ENCODE assay signal across 8 cellular contexts in the genomic region with DNA sequence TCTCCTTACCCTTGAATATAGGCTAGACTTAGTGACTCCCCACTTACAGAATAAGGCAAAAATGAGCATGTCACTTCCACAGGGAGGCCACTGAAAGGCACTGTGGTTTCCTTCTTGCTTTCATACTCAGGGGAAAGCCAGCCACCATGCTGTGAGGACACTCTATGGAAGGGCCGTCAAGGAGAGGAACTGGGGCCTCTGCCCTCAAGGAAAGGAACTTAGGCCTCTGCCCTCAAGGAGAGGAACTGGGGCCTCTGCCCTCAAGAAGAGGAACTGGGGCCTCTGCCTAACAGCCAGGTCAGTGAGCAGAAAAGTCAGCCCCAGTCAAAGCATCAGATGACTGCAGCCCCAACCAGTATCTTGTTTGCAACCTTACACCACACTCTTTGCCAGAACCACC. TPM values are rescaled to one million over a fixed set of nuclear protein-coding genes. Genes with fewer than 3 reads are reported as not detected.
DNase-seq lines count a peak whose midpoint lies in the region; ATAC-seq, FAIRE-seq and TF ChIP-seq lines count a peak whose summit lies in the region.

No MANE protein-coding gene starts in this region.

- CTCF ChIA-PET in A673 (lab: Charles Lee) = no interaction called here

- H3K36me3 Mint-ChIP-seq in dendritic cell treated with granulocyte-macrophage colony-stimulating factor and Interleukin-4, amounts not matched to agents 40 ng/mL and 50 ng/mL, for 4 days (ENCODE audit: low read depth) = peaks cover 81% of the 10 kb centered on the region
- peaks cover 33% of the 10 kb centered on the region for H3K36me3 Mint-ChIP-seq in mesothelial cell of epicardium

- intact Hi-C loops in dendritic cell treated with granulocyte-macrophage colony-stimulating factor and Interleukin-4, amounts not matched to agents 40 ng/mL and 50 ng/mL, for 4 days (cut with micrococcal nuclease) = no loop called here
- intact Hi-C loops in A673 (cut with micrococcal nuclease; ENCODE audit: unreplicated experiment) = no loop called here

- in situ Hi-C loops in HAP-1 (cut with MboI; ENCODE audit: low sequenced_read_pairs) = no loop called here

- H3K27me3 Mint-ChIP-seq in dendritic cell treated with granulocyte-macrophage colony-stimulating factor and Interleukin-4, amounts not matched to agents 40 ng/mL and 50 ng/mL, for 4 days = no peaks in the 10 kb centered on the region
- no peaks in the 10 kb centered on the region for H3K27me3 Mint-ChIP-seq in mesothelial cell of epicardium (ENCODE audit: low read depth)

- no peak for TF ChIP-seq CTCF in D721Med (IDR thresholded peaks at IDR 0.05; ENCODE audit: insufficient read depth, missing control alignments)
- no peak for TF ChIP-seq CTCF in A673 (conservative IDR thresholded peaks at IDR 0.05; ENCODE audit: low read depth, low read length)
- TF ChIP-seq CTCF in mesothelial cell of epicardium (IDR thresholded peaks at IDR 0.05; ENCODE audit: unreplicated experiment) = no peak

- POLR2A ChIA-PET in A673 (lab: Charles Lee; ENCODE audit: low non-redundant PET) = no interaction called here

- H3K27ac Mint-ChIP-seq in dendritic cell treated with granulocyte-macrophage colony-stimulating factor and Interleukin-4, amounts not matched to agents 40 ng/mL and 50 ng/mL, for 4 days = peak overlapping the region; percentile 72
- no peak overlapping the region for H3K27ac Mint-ChIP-seq in mesothelial cell of epicardium

- DNase-seq in Kasumi-1 (lab: John Stamatoyannopoulos, UW) = peak; percentile 98 to 99
- no peak for DNase-seq in D721Med (ENCODE audit: insufficient read length, low spot score)
- no peak for DNase-seq in A673 (ENCODE audit: low spot score)
- no peak for DNase-seq in HAP-1 (ENCODE audit: low spot score in 2 of 2)
- no peak for DNase-seq in mesothelial cell of epicardium (ENCODE audit: low spot score in 2 of 2, unreplicated experiment in 2 of 2)

- H3K9me3 ChIP-seq in A673 (ENCODE audit: low read depth, low read length, poor library complexity, severe bottlenecking) (no peaks in the 10 kb centered on the region), HAP-1 (no peaks in the 10 kb centered on the region)

- BruUV-seq in A673 (replicated peaks; lab: Mats Ljungman, UMichigan) = no TSS peak

- H3K4me1 ChIP-seq in A673 (ENCODE audit: insufficient read depth, low read length, poor library complexity, severe bottlenecking) (no peaks in the 10 kb centered on the region), HAP-1 (no peaks in the 10 kb centered on the region)

- H3K36me3 ChIP-seq in A673 (ENCODE audit: insufficient read depth, low read length, poor library complexity, severe bottlenecking) (peaks cover 29% of the 10 kb centered on the region), HAP-1 (replicated peaks) (peaks cover 33% of the 10 kb centered on the region)

- no peak for FAIRE-seq in D721Med (lab: Jason Lieb, UNC)

- H3K27ac ChIP-seq in A673 (ENCODE audit: low read depth, low read length, poor library complexity, severe bottlenecking) = no peak overlapping the region

- no peak overlapping the region for H3K4me3 ChIP-seq in A673 (ENCODE audit: low read depth, low read length, poor library complexity, severe bottlenecking)
- H3K4me3 ChIP-seq in HAP-1 = no peak overlapping the region

- no peaks in the 10 kb centered on the region for H3K9me3 Mint-ChIP-seq in dendritic cell treated with granulocyte-macrophage colony-stimulating factor and Interleukin-4, amounts not matched to agents 40 ng/mL and 50 ng/mL, for 4 days
- H3K9me3 Mint-ChIP-seq in mesothelial cell of epicardium = no peaks in the 10 kb centered on the region

- ATAC-seq in GM18519 (IDR thresholded peaks at IDR 0.05; ENCODE audit: low FRiP score, unreplicated experiment) (peak; percentile 71), GM21723 (IDR thresholded peaks at IDR 0.05; ENCODE audit: unreplicated experiment) (peak; percentile 96)

- H3K4me3 Mint-ChIP-seq in dendritic cell treated with granulocyte-macrophage colony-stimulating factor and Interleukin-4, amounts not matched to agents 40 ng/mL and 50 ng/mL, for 4 days = no peak overlapping the region
- no peak overlapping the region for H3K4me3 Mint-ChIP-seq in mesothelial cell of epicardium

- peaks cover 32% of the 10 kb centered on the region for H3K4me1 Mint-ChIP-seq in dendritic cell treated with granulocyte-macrophage colony-stimulating factor and Interleukin-4, amounts not matched to agents 40 ng/mL and 50 ng/mL, for 4 days (ENCODE audit: low read depth)
- H3K4me1 Mint-ChIP-seq in mesothelial cell of epicardium = no peaks in the 10 kb centered on the region

- H3K27me3 ChIP-seq in A673 (replicated peaks; ENCODE audit: insufficient read depth, low read depth, low read length, poor library complexity) = no peaks in the 10 kb centered on the region
- no peaks in the 10 kb centered on the region for H3K27me3 ChIP-seq in HAP-1 (ENCODE audit: low read depth)

RNA-seq across cellular contexts. Expression of a gene that starts 30.1 kb away (rescaled TPM):
- total RNA-seq in A673 (2021) (94.6 and 99.0 TPM in 2 replicates), mesothelial cell of epicardium (99.7 to 115 TPM (median 107 TPM) in 3 replicates)

RNA-seq across cellular contexts. Expression of a gene that starts 30.5 kb away (rescaled TPM):
- total RNA-seq in A673 (2021) (86.2 and 95.1 TPM in 2 replicates), mesothelial cell of epicardium (29.7 to 31.0 TPM (median 30.1 TPM) in 3 replicates)

RNA-seq across cellular contexts. Expression of a gene that starts 37.7 kb away (rescaled TPM):
- total RNA-seq in A673 (2021) (43.4 and 46.5 TPM in 2 replicates), mesothelial cell of epicardium (5.1 to 7.5 TPM (median 7.0 TPM) in 3 replicates)

Comparison
In these comparisons a context has a peak if more than half of its experiments do, and no peak if none do; other contexts are left out.
1. DNase-seq: peak in Kasumi-1 (2 of 2); none in D721Med (single experiment), A673 (single experiment), HAP-1 (0 of 2) and mesothelial cell of epicardium (0 of 2).